Comparison of ENCODE assay signal across 19 cellular contexts in genomic region chr5:176603091-176603490, GRCh38. TPM values are rescaled to one million over a fixed set of nuclear protein-coding genes. Genes with fewer than 3 reads are reported as not detected.
DNase-seq lines count a peak whose midpoint lies in the region; ATAC-seq, FAIRE-seq and TF ChIP-seq lines count a peak whose summit lies in the region.
"Had no signal": no experiment of that assay in that cellular context is flagged by ENCODE, and none has a peak within 500 bp of the region (broad histone marks: within the 10 kb centered on the region; RNA-seq: fewer than 3 reads in every experiment).

No MANE protein-coding gene starts in this region.

- H3K4me1 ChIP-seq in BLaER1 (peaks cover 42% of the 10 kb centered on the region), HCT116 (ENCODE audit: control insufficient read depth in 1 of 2, insufficient read depth in 2 of 2, low read length in 2 of 2) (peaks cover 7 to 10% of the 10 kb centered on the region in 2 experiments; a peak in 3 of 4 replicates), neural progenitor cell (peaks cover 5% of the 10 kb centered on the region), PC-3 (ENCODE audit: insufficient read depth, low read length) (no peaks in the 10 kb centered on the region)

- FAIRE-seq in bronchial epithelial cell (lab: Jason Lieb, UNC), result peak; percentile 18
- FAIRE-seq: HepG2, HTR-8/SVneo had no signal

- TF ChIP-seq RAD21 in HCT116 (IDR thresholded peaks at IDR 0.05; ENCODE audit: low read depth), result no peak

- no peaks in the 10 kb centered on the region; the same call in 1 of the 2 replicates for H3K27me3 ChIP-seq in BLaER1
- no peaks in the 10 kb centered on the region for H3K27me3 ChIP-seq in HCT116 (ENCODE audit: insufficient read depth, low read length)
- no peaks in the 10 kb centered on the region for H3K27me3 ChIP-seq in bronchial epithelial cell (ENCODE audit: control insufficient read depth, insufficient read depth, low read length)
- H3K27me3 ChIP-seq in neural progenitor cell, result peaks cover 4% of the 10 kb centered on the region
- no peaks in the 10 kb centered on the region for H3K27me3 ChIP-seq in PC-3 (ENCODE audit: low read length)

- CTCF ChIA-PET in HCT116 (lab: Charles Lee), result no interaction called here
- CTCF ChIA-PET in PC-3 (lab: Charles Lee), result no interaction called here

- no peaks in the 10 kb centered on the region for H3K9me3 Mint-ChIP-seq in neural progenitor cell
- H3K9me3 Mint-ChIP-seq: CD4-positive, alpha-beta T cell; HFFc6 had no signal

- H4K20me1 ChIP-seq in BLaER1 (peaks cover 93% of the 10 kb centered on the region), HCT116 (ENCODE audit: insufficient read depth) (no peaks in the 10 kb centered on the region), neural progenitor cell (ENCODE audit: low read depth) (peaks cover 3% of the 10 kb centered on the region), PC-3 (ENCODE audit: low read length) (0 out of 2 replicates have a peak, but pooled peaks cover 4% of the 10 kb centered on the region)

- POLR2A ChIA-PET in HCT116 (lab: Charles Lee), result interaction anchor here (1.0 kb wide), 1 partner anchor 65 kb away, joined by 3 read pairs; the partner anchor contains the start of gene RNF44
- POLR2A ChIA-PET in PC-3 (lab: Charles Lee; ENCODE audit: unreplicated experiment), result no interaction called here

- no peak overlapping the region for H3K4me3 Mint-ChIP-seq in neural progenitor cell
- H3K4me3 Mint-ChIP-seq: CD4-positive, alpha-beta T cell; HFFc6 had no signal

- H3K9me2 ChIP-seq in HCT116 (ENCODE audit: insufficient read depth) (no peaks in the 10 kb centered on the region), PC-3 (replicated peaks; ENCODE audit: low read length) (no peaks in the 10 kb centered on the region)

- ATAC-seq in HCT116 (peak; percentile 36), PC-3 (no peak), GM21717 (IDR thresholded peaks at IDR 0.05; ENCODE audit: unreplicated experiment) (no peak)
- ATAC-seq: HepG2 had no signal

- peak overlapping the region; percentile 25 for H3K27ac Mint-ChIP-seq in neural progenitor cell
- H3K27ac Mint-ChIP-seq: CD4-positive, alpha-beta T cell; HFFc6 had no signal

- H3K4me3 ChIP-seq in BLaER1 (no peak overlapping the region), HCT116 (replicated peaks in 1 of 2; ENCODE audit: low read depth in 1 of 2, low read length in 2 of 2) (no peak overlapping the region), bronchial epithelial cell (ENCODE audit: low read depth, low read length) (no peak overlapping the region), neural progenitor cell (no peak overlapping the region), PC-3 (ENCODE audit: low read length) (no peak overlapping the region)
- H3K4me3 ChIP-seq: GM23248 had no signal

- H3K4me2 ChIP-seq in BLaER1, result peak overlapping the region; percentile 61
- peak overlapping the region; percentile 4; the same call in 1 of the 2 replicates for H3K4me2 ChIP-seq in HCT116 (ENCODE audit: low read length)
- no peak overlapping the region for H3K4me2 ChIP-seq in neural progenitor cell
- no peak overlapping the region for H3K4me2 ChIP-seq in PC-3 (ENCODE audit: low read length)

- no peaks in the 10 kb centered on the region for H3F3A ChIP-seq in neural progenitor cell (ENCODE audit: low read depth)
- no peaks in the 10 kb centered on the region for H3F3A ChIP-seq in PC-3 (ENCODE audit: low read length, unreplicated experiment)

- TF ChIP-seq CTCF in HCT116 (IDR thresholded peaks at IDR 0.05 in 2 of 3, conservative IDR thresholded peaks at IDR 0.05 in 1 of 3; ENCODE audit: borderline replicate concordance in 1 of 3, insufficient read depth in 1 of 3, low read depth in 2 of 3, low read length in 2 of 3), result no peak
- TF ChIP-seq CTCF in bronchial epithelial cell (IDR thresholded peaks at IDR 0.05; ENCODE audit: insufficient read depth, low read length, severe bottlenecking), result no peak
- TF ChIP-seq CTCF in neural progenitor cell (IDR thresholded peaks at IDR 0.05), result no peak
- no peak for TF ChIP-seq CTCF in PC-3 (conservative IDR thresholded peaks at IDR 0.05; ENCODE audit: low read depth, low read length)

- BruUV-seq in HCT116 (replicated peaks; lab: Mats Ljungman, UMichigan) (no TSS peak), PC-3 (replicated peaks; lab: Mats Ljungman, UMichigan) (no TSS peak)

- no peak overlapping the region for H3K27ac ChIP-seq in BLaER1
- no peak overlapping the region for H3K27ac ChIP-seq in HCT116 (ENCODE audit: low read depth, low read length)
- H3K27ac ChIP-seq in neural progenitor cell, result no peak overlapping the region
- no peak overlapping the region for H3K27ac ChIP-seq in PC-3 (ENCODE audit: low read length)
- H3K27ac ChIP-seq: GM23248 had no signal

- H3K9ac ChIP-seq in BLaER1 (peak overlapping the region; percentile 20; the same call in 1 of the 2 replicates), HCT116 (ENCODE audit: low read length) (no peak overlapping the region), neural progenitor cell (no peak overlapping the region), PC-3 (ENCODE audit: low read length) (no peak overlapping the region)
- H3K9ac ChIP-seq: GM23248 had no signal

- H3K36me3 Mint-ChIP-seq in neural progenitor cell, result peaks cover 7% of the 10 kb centered on the region

- H3K27me3 Mint-ChIP-seq in neural progenitor cell (ENCODE audit: insufficient read depth, low read depth), result peaks cover 2% of the 10 kb centered on the region
- H3K27me3 Mint-ChIP-seq: CD4-positive, alpha-beta T cell had no signal

- TF ChIP-seq POLR2A in HCT116 (IDR thresholded peaks at IDR 0.05; ENCODE audit: borderline replicate concordance, extremely low read depth, insufficient read depth, insufficient read length), result no peak

- peaks cover 31% of the 10 kb centered on the region for H3K4me1 Mint-ChIP-seq in neural progenitor cell

- no peaks in the 10 kb centered on the region for H3K9me3 ChIP-seq in BLaER1
- no peaks in the 10 kb centered on the region for H3K9me3 ChIP-seq in HCT116 (ENCODE audit: control insufficient read depth in 1 of 2, insufficient read depth in 1 of 2, low read depth in 1 of 2, low read length in 2 of 2)
- no peaks in the 10 kb centered on the region for H3K9me3 ChIP-seq in neural progenitor cell (ENCODE audit: low read depth)
- H3K9me3 ChIP-seq in PC-3 (ENCODE audit: low read length), result no peaks in the 10 kb centered on the region

- DNase-seq in HCT116 (ENCODE audit: low read depth, low spot score) (no peak), bronchial epithelial cell (ENCODE audit: low read depth) (no peak), neural progenitor cell (ENCODE audit: low spot score) (no peak), SIG-M5 (lab: John Stamatoyannopoulos, UW) (no peak), PC-3 (no peak)
- DNase-seq: 8988T; AML-193; C1 segment of cervical spinal cord; Calu3; CD4-positive, alpha-beta T cell; DMS 273 treated with DMSO at 0.1 percent for 48 hours; GM23248; H7; HFFc6 had no signal

- H2AFZ ChIP-seq in HCT116 (ENCODE audit: low read depth, low read length, poor library complexity, severe bottlenecking) (no peak overlapping the region), neural progenitor cell (replicated peaks) (no peak overlapping the region), PC-3 (ENCODE audit: low read length) (no peak overlapping the region)
- H2AFZ ChIP-seq: GM23248 had no signal

- H3K79me2 ChIP-seq in HCT116 (ENCODE audit: insufficient read depth, low read length), result peaks cover 30% of the 10 kb centered on the region
- H3K79me2 ChIP-seq in neural progenitor cell (ENCODE audit: low read depth), result no peaks in the 10 kb centered on the region
- H3K79me2 ChIP-seq in PC-3 (ENCODE audit: low read length), result no peaks in the 10 kb centered on the region

- intact Hi-C loops in HCT116 (cut with micrococcal nuclease) (no loop called here), PC-3 (cut with micrococcal nuclease) (no loop called here)

- RAD21 ChIA-PET in HCT116 (lab: Charles Lee; ENCODE audit: low non-redundant PET in 1 of 2, low total read pairs in 2 of 2, uncharacterized antibody in 2 of 2, unreplicated experiment in 2 of 2), result no interaction called here

- H3K36me3 ChIP-seq in BLaER1 (peaks cover 23% of the 10 kb centered on the region), HCT116 (ENCODE audit: control insufficient read depth in 1 of 2, insufficient read depth in 2 of 2, low read length in 2 of 2) (peaks cover 5 to 6% of the 10 kb centered on the region in 2 experiments; a peak in 3 of 4 replicates), bronchial epithelial cell (ENCODE audit: control insufficient read depth, insufficient read depth, low read length) (no peaks in the 10 kb centered on the region), neural progenitor cell (no peaks in the 10 kb centered on the region), PC-3 (ENCODE audit: low read depth, low read length) (no peaks in the 10 kb centered on the region)

TF ChIP-seq in HCT116, 20 proteins besides CTCF, POLR2A, EP300 and RAD21:
- TF ChIP-seq POLR2AphosphoS5 (IDR thresholded peaks at IDR 0.05; ENCODE audit: low read depth, low read length) (no peak), ELF1 (IDR thresholded peaks at IDR 0.05; ENCODE audit: borderline replicate concordance, low read depth) (no peak), SP1 (IDR thresholded peaks at IDR 0.05; ENCODE audit: low read depth) (no peak), TCF7L2 (IDR thresholded peaks at IDR 0.05; ENCODE audit: borderline replicate concordance, extremely low read depth, insufficient read depth, insufficient read length) (no peak), CEBPB (IDR thresholded peaks at IDR 0.05; ENCODE audit: low read depth) (no peak), FOSL1 (IDR thresholded peaks at IDR 0.05; ENCODE audit: low read depth) (no peak)

RNA-seq across cellular contexts. Expression of gene GPRIN1, which starts 6.9 kb away (rescaled TPM):
- 14.2 TPM for total RNA-seq in HCT116 (2021; ENCODE audit: unreplicated experiment)
- 6.1 and 7.6 TPM in 2 replicates for polyA plus RNA-seq in HCT116 (2012)
- total RNA-seq in bronchial epithelial cell, result 1.6 and 2.8 TPM in 2 replicates
- 0.67 and 3.7 TPM in 2 replicates for total RNA-seq in neural progenitor cell (ENCODE audit: low replicate concordance)
- 18.7 and 19.9 TPM in 2 replicates for total RNA-seq in PC-3 (2014; rRNA removed)

RNA-seq across cellular contexts. Expression of gene SNCB, which starts 27.2 kb away (rescaled TPM):
- total RNA-seq in HCT116 (2021; ENCODE audit: unreplicated experiment), result not detected
- polyA plus RNA-seq in HCT116 (2012), result not detected in 2 replicates
- not detected in 2 replicates for total RNA-seq in bronchial epithelial cell
- 1.1 TPM in 1 of 2 replicates, not detected in the other for total RNA-seq in neural progenitor cell (ENCODE audit: low replicate concordance)
- 2.1 and 8.6 TPM in 2 replicates for total RNA-seq in PC-3 (2014; rRNA removed)
- total RNA-seq: Calu3; CD4-positive, alpha-beta T cell; GM23248; HepG2; HFFc6 had no signal
- polyA plus RNA-seq: GM23248, HepG2 had no signal

RNA-seq across cellular contexts. Expression of gene EIF4E1B, which starts 27.4 kb away (rescaled TPM):
- total RNA-seq in HCT116 (2021; ENCODE audit: unreplicated experiment) (0.07 TPM), bronchial epithelial cell (not detected in 2 replicates), neural progenitor cell (ENCODE audit: low replicate concordance) (0.06 and 0.68 TPM in 2 replicates), PC-3 (2014; rRNA removed) (not detected in 2 replicates)
- polyA plus RNA-seq in HCT116 (2012), result 0.17 and 0.22 TPM in 2 replicates
- total RNA-seq: Calu3; CD4-positive, alpha-beta T cell; Daoy; GM23248; HepG2; HFFc6 had no signal
- polyA plus RNA-seq: GM23248, HepG2 had no signal

RNA-seq across cellular contexts. Expression of gene TSPAN17, which starts 44.2 kb away (rescaled TPM):
- 50.1 TPM for total RNA-seq in HCT116 (2021; ENCODE audit: unreplicated experiment)
- polyA plus RNA-seq in HCT116 (2012), result 35.1 and 36.3 TPM in 2 replicates
- 46.3 and 55.9 TPM in 2 replicates for total RNA-seq in bronchial epithelial cell
- total RNA-seq in neural progenitor cell (ENCODE audit: low replicate concordance), result 25.9 and 51.7 TPM in 2 replicates
- 47.3 and 56.3 TPM in 2 replicates for total RNA-seq in PC-3 (2014; rRNA removed)

RNA-seq across cellular contexts. Expression of gene CDHR2, which starts 53.9 kb away (rescaled TPM):
- 0.10 TPM for total RNA-seq in HCT116 (2021; ENCODE audit: unreplicated experiment)
- 0.32 and 0.48 TPM in 2 replicates for polyA plus RNA-seq in HCT116 (2012)
- under 0.01 TPM in 2 replicates for total RNA-seq in bronchial epithelial cell
- not detected in 2 replicates for total RNA-seq in neural progenitor cell (ENCODE audit: low replicate concordance)
- 0.07 TPM in 1 of 2 replicates, not detected in the other for total RNA-seq in PC-3 (2014; rRNA removed)
- total RNA-seq: Daoy, GM23248, HFFc6 had no signal
- polyA plus RNA-seq: GM23248 had no signal

Comparison
In these comparisons a context has a peak if more than half of its experiments do, and no peak if none do; other contexts are left out.
1. H3K4me2 ChIP-seq: peak in BLaER1 (single experiment) and HCT116 (single experiment); none in neural progenitor cell (single experiment) and PC-3 (single experiment).